In the genomic region with DNA sequence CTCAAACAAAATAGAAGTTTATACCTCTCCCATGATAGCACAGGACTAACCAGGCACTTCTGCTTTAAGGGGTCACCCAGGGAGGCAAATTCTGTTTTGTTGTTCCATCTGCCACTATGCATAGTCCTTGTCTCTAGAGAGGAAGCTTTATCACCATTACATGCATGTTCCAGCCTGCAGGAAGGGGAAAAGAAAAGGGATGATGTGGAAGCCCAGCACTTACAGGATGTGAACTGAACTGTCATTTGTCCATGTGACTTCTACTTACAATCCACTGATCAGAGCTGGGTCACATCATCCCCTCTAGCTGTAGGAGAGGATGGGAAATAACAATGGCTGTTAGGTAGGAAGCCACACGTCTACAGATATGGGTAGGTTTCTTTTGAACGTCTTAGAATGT, we compare ENCODE assay signal across 24 cellular contexts.
"Had no signal": no experiment of that assay in that cellular context is flagged by ENCODE, and none has a peak within 500 bp of the region (broad histone marks: within the 10 kb centered on the region; RNA-seq: fewer than 3 reads in every experiment).

No MANE protein-coding gene starts in this region.

- H3K36me3 ChIP-seq: ascending aorta, gastrocnemius medialis, heart left ventricle, left ventricle myocardium inferior, neural progenitor cell, pancreas, right lobe of liver, suprapubic skin, WERI-Rb-1 had no signal

- H3K9me3 ChIP-seq: gastrocnemius medialis, pancreas, right lobe of liver, suprapubic skin had no signal

- H3K36me3 Mint-ChIP-seq: neural progenitor cell had no signal

- H3K4me2 ChIP-seq: neural progenitor cell had no signal

- H3K27ac Mint-ChIP-seq: activated naive CD4-positive, alpha-beta T cell treated with anti-CD3 and anti-CD28 coated beads, Interleukin-2, amount 50 U/mL, for 24 hours; dendritic cell treated with granulocyte-macrophage colony-stimulating factor and Interleukin-4, amounts not matched to agents 40 ng/mL and 50 ng/mL, for 4 days; memory B cell; naive thymus-derived CD4-positive, alpha-beta T cell; neural progenitor cell had no signal

- H3K4me1 ChIP-seq: ascending aorta, gastrocnemius medialis, left ventricle myocardium inferior, neural progenitor cell, pancreas, right lobe of liver, suprapubic skin had no signal

- DNase-seq: activated CD4-positive, alpha-beta T cell treated with anti-CD3 and anti-CD28 coated beads for 1 hour; activated CD8-positive, alpha-beta memory T cell treated with anti-CD3 and anti-CD28 coated beads for 24 hours; activated gamma-delta T cell; effector memory CD4-positive, alpha-beta T cell; gastrocnemius medialis; heart left ventricle; kidney glomerular epithelial cell; left ventricle myocardium inferior; naive thymus-derived CD4-positive, alpha-beta T cell; pancreas; right lobe of liver; small intestine; stimulated activated CD4-positive, alpha-beta T cell treated with anti-CD3 and anti-CD28 coated beads, Interleukin-15, amount 100 ng/mL, for 24 hours; stimulated activated CD4-positive, alpha-beta T cell treated with anti-CD3 and anti-CD28 coated beads, Interleukin-4, amount 100 ng/mL, for 1 hour; stimulated activated naive CD8-positive, alpha-beta T cell treated with anti-CD3 and anti-CD28 coated beads, Interleukin-15, amount 100 ng/mL, for 72 hours; SW 1271; trophoblast cell; WERI-Rb-1 had no signal

- H3K27me3 Mint-ChIP-seq: memory B cell had no signal

- H3K27ac ChIP-seq: ascending aorta, gastrocnemius medialis, heart left ventricle, left ventricle myocardium inferior, neural progenitor cell, pancreas, right lobe of liver, suprapubic skin, WERI-Rb-1 had no signal

- H3K4me3 Mint-ChIP-seq: activated naive CD4-positive, alpha-beta T cell treated with anti-CD3 and anti-CD28 coated beads, Interleukin-2, amount 50 U/mL, for 24 hours; dendritic cell treated with granulocyte-macrophage colony-stimulating factor and Interleukin-4, amounts not matched to agents 40 ng/mL and 50 ng/mL, for 4 days; memory B cell; naive thymus-derived CD4-positive, alpha-beta T cell; neural progenitor cell; stimulated activated naive CD8-positive, alpha-beta T cell treated with anti-CD3 and anti-CD28 coated beads, Interleukin-15, amount 100 ng/mL, for 72 hours had no signal

- FAIRE-seq: pancreas, small intestine had no signal

- H3K4me3 ChIP-seq: ascending aorta, gastrocnemius medialis, heart left ventricle, left ventricle myocardium inferior, neural progenitor cell, pancreas, right lobe of liver, suprapubic skin had no signal

- H3K27me3 ChIP-seq: ascending aorta, neural progenitor cell, right lobe of liver had no signal
